ENCODE assay signal across 8 cellular contexts in genomic region chr1:151061012-151061401, GRCh38.
DNase-seq lines count a peak whose midpoint lies in the region; ATAC-seq and TF ChIP-seq lines count a peak whose summit lies in the region.

No MANE protein-coding gene starts in this region.

- ATAC-seq in GM19023 (IDR thresholded peaks at IDR 0.05; ENCODE audit: unreplicated experiment): no peak

- TF ChIP-seq CTCF in choroid plexus epithelial cell (conservative IDR thresholded peaks at IDR 0.05; ENCODE audit: low read depth, low read length) (no peak), retinal pigment epithelial cell (conservative IDR thresholded peaks at IDR 0.05; ENCODE audit: low read depth, low read length) (no peak)

- peak overlapping the region; percentile 97 for H3K4me3 ChIP-seq in choroid plexus epithelial cell (ENCODE audit: low read depth, low read length)
- H3K4me3 ChIP-seq in retinal pigment epithelial cell (ENCODE audit: low read length): peak overlapping the region; percentile 94

- DNase-seq in NCI-H2081 (lab: John Stamatoyannopoulos, UW): peak; percentile 56 to 76
- no peak for DNase-seq in NCI-H2081 treated with DMSO at 0.1 percent for 48 hours (lab: John Stamatoyannopoulos, UW)
- DNase-seq in NCI-H345 treated with DMSO at 0.1 percent for 48 hours (lab: John Stamatoyannopoulos, UW; ENCODE audit: unreplicated experiment): peak; percentile 57
- no peak for DNase-seq in choroid plexus epithelial cell (ENCODE audit: low read depth)
- no peak for DNase-seq in retinal pigment epithelial cell (ENCODE audit: low read depth)
- DNase-seq in stimulated activated CD4-positive, alpha-beta T cell treated with anti-CD3 and anti-CD28 coated beads, Interleukin-4, amount 100 ng/mL, for 24 hours: no peak
- no peak for DNase-seq in cortex of kidney (lab: John Stamatoyannopoulos, UW)

Comparison
In these comparisons a context has a peak if more than half of its experiments do, and no peak if none do; other contexts are left out.
1. DNase-seq: peak in NCI-H2081 (2 of 2) and NCI-H345 treated with DMSO at 0.1 percent for 48 hours (single experiment); none in NCI-H2081 treated with DMSO at 0.1 percent for 48 hours (single experiment), choroid plexus epithelial cell (single experiment), retinal pigment epithelial cell (single experiment), stimulated activated CD4-positive, alpha-beta T cell treated with anti-CD3 and anti-CD28 coated beads, Interleukin-4, amount 100 ng/mL, for 24 hours (single experiment) and cortex of kidney (single experiment).